In genomic region chr9:89475891-89476440, GRCh38 we compare ENCODE assay signal across 18 cellular contexts. TPM values are rescaled to one million over a fixed set of nuclear protein-coding genes. Genes with fewer than 3 reads are reported as not detected.
DNase-seq lines count a peak whose midpoint lies in the region; ATAC-seq and TF ChIP-seq lines count a peak whose summit lies in the region.
"Had no signal": no experiment of that assay in that cellular context is flagged by ENCODE, and none has a peak within 500 bp of the region (broad histone marks: within the 10 kb centered on the region; RNA-seq: fewer than 3 reads in every experiment).

No MANE protein-coding gene starts in this region.

- peak overlapping the region; percentile 7 for H3K27ac ChIP-seq in CD8-positive, alpha-beta memory T cell (ENCODE audit: low read depth, low read length)
- H3K27ac ChIP-seq: left ventricle myocardium inferior, tibial nerve had no signal

- POLR2A ChIA-PET in CD8-positive, alpha-beta memory T cell (lab: Charles Lee): no interaction called here

- peaks cover 5% of the 10 kb centered on the region for H3K9me3 ChIP-seq in CD8-positive, alpha-beta memory T cell (ENCODE audit: low read length)
- H3K9me3 ChIP-seq: left ventricle myocardium inferior had no signal

- H3K36me3 ChIP-seq in CD8-positive, alpha-beta memory T cell (ENCODE audit: insufficient read depth, low read length): peaks cover 17% of the 10 kb centered on the region
- H3K36me3 ChIP-seq: left ventricle myocardium inferior had no signal

- no peak for TF ChIP-seq CTCF in CD14-positive monocyte (IDR thresholded peaks at IDR 0.05)
- no peak for TF ChIP-seq CTCF in mesothelial cell of epicardium (IDR thresholded peaks at IDR 0.05; ENCODE audit: unreplicated experiment)

- H3K27me3 Mint-ChIP-seq in CD14-positive monocyte (ENCODE audit: low read depth in 3 of 3): peaks cover 0 to 3% (median 2%) of the 10 kb centered on the region in 3 donors
- H3K27me3 Mint-ChIP-seq in CD8-positive, alpha-beta memory T cell: no peaks in the 10 kb centered on the region
- H3K27me3 Mint-ChIP-seq in activated T-cell treated with anti-CD3 and anti-CD28 coated beads, Interleukin-2, amount 50 U/mL, for 4 hours (ENCODE audit: low read depth): no peaks in the 10 kb centered on the region
- H3K27me3 Mint-ChIP-seq in immature natural killer cell (ENCODE audit: low read depth in 3 of 3): no peaks in the 10 kb centered on the region
- H3K27me3 Mint-ChIP-seq in mesothelial cell of epicardium (ENCODE audit: low read depth): no peaks in the 10 kb centered on the region
- H3K27me3 Mint-ChIP-seq: B cell had no signal

- H3K4me1 Mint-ChIP-seq in CD14-positive monocyte: peaks cover 61% of the 10 kb centered on the region
- H3K4me1 Mint-ChIP-seq in CD8-positive, alpha-beta memory T cell: peaks cover 86 to 94% (median 89%) of the 10 kb centered on the region in 3 donors
- H3K4me1 Mint-ChIP-seq in activated T-cell treated with anti-CD3 and anti-CD28 coated beads, Interleukin-2, amount 50 U/mL, for 4 hours (ENCODE audit: low read depth): peaks cover 87% of the 10 kb centered on the region
- H3K4me1 Mint-ChIP-seq in immature natural killer cell: peaks cover 81 to 92% of the 10 kb centered on the region in 2 donors
- H3K4me1 Mint-ChIP-seq in mesothelial cell of epicardium: peaks cover 16% of the 10 kb centered on the region

- peaks cover 4 to 10% (median 8%) of the 10 kb centered on the region in 7 donors for H3K9me3 Mint-ChIP-seq in CD14-positive monocyte
- H3K9me3 Mint-ChIP-seq in CD8-positive, alpha-beta memory T cell: peaks cover 0 to 3% (median 0%) of the 10 kb centered on the region in 5 donors
- H3K9me3 Mint-ChIP-seq in activated T-cell treated with anti-CD3 and anti-CD28 coated beads, Interleukin-2, amount 50 U/mL, for 4 hours: peaks cover 4% of the 10 kb centered on the region
- H3K9me3 Mint-ChIP-seq in immature natural killer cell: no peaks in the 10 kb centered on the region
- H3K9me3 Mint-ChIP-seq in mesothelial cell of epicardium: no peaks in the 10 kb centered on the region

- H3K4me1 ChIP-seq in CD8-positive, alpha-beta memory T cell (ENCODE audit: insufficient read depth, low read length): peaks cover 85% of the 10 kb centered on the region

- H3K4me3 ChIP-seq in CD8-positive, alpha-beta memory T cell (ENCODE audit: low read length): peak overlapping the region; percentile 62
- H3K4me3 ChIP-seq: left ventricle myocardium inferior, tibial nerve had no signal

- H3K27ac Mint-ChIP-seq in CD14-positive monocyte (peak overlapping the region in 4 of 7 donors; percentile 18 to 68 (median 28)), immature natural killer cell (peak overlapping the region; percentile 41 to 89 (median 86)), mesothelial cell of epicardium (no peak overlapping the region)
- H3K27ac Mint-ChIP-seq in CD8-positive, alpha-beta memory T cell: peak overlapping the region; percentile 90 to 99 (median 96)
- H3K27ac Mint-ChIP-seq: B cell had no signal

- intact Hi-C loops in CD14-positive monocyte (cut with micrococcal nuclease): no loop called here

- CTCF ChIA-PET in CD8-positive, alpha-beta memory T cell (lab: Charles Lee): interaction anchor here (1.4 to 6.6 kb wide), 3 partner anchors 13 to 73 kb away, joined by 7 to 29 read pairs (median 8); no protein-coding TSS in a partner anchor

- H3K36me3 Mint-ChIP-seq in CD14-positive monocyte (peaks cover 65 to 77% of the 10 kb centered on the region in 2 donors), immature natural killer cell (peaks cover 15 to 36% (median 18%) of the 10 kb centered on the region in 3 donors), mesothelial cell of epicardium (peaks cover 10% of the 10 kb centered on the region)
- peaks cover 18 to 82% (median 34%) of the 10 kb centered on the region in 3 donors for H3K36me3 Mint-ChIP-seq in CD8-positive, alpha-beta memory T cell
- peaks cover 59% of the 10 kb centered on the region for H3K36me3 Mint-ChIP-seq in activated T-cell treated with anti-CD3 and anti-CD28 coated beads, Interleukin-2, amount 50 U/mL, for 4 hours (ENCODE audit: insufficient read depth)

- no peaks in the 10 kb centered on the region for H3K27me3 ChIP-seq in CD8-positive, alpha-beta memory T cell (ENCODE audit: insufficient read depth, low read length, poor library complexity, severe bottlenecking)
- H3K27me3 ChIP-seq: tibial nerve had no signal

- no peak overlapping the region for H3K4me3 Mint-ChIP-seq in CD14-positive monocyte
- H3K4me3 Mint-ChIP-seq in CD8-positive, alpha-beta memory T cell: peak overlapping the region; percentile 85 to 98 (median 95)
- peak overlapping the region; percentile 81 for H3K4me3 Mint-ChIP-seq in activated T-cell treated with anti-CD3 and anti-CD28 coated beads, Interleukin-2, amount 50 U/mL, for 4 hours
- H3K4me3 Mint-ChIP-seq in immature natural killer cell: peak overlapping the region in 3 of 5 donors; percentile 16 to 67 (median 64)
- H3K4me3 Mint-ChIP-seq in mesothelial cell of epicardium: no peak overlapping the region
- H3K4me3 Mint-ChIP-seq: brain had no signal

- DNase-seq in CD14-positive monocyte (ENCODE audit: low spot score) (no peak), immature natural killer cell (no peak), NCI-H1417 (lab: John Stamatoyannopoulos, UW) (no peak), mesothelial cell of epicardium (ENCODE audit: low spot score in 2 of 2, unreplicated experiment in 2 of 2) (no peak)
- peak in 1 of 5 donors; percentile 7 for DNase-seq in CD8-positive, alpha-beta memory T cell
- no peak for DNase-seq in activated T-cell treated with anti-CD3 and anti-CD28 coated beads, Interleukin-2, amount 50 U/mL, for 4 hours
- DNase-seq in NK-92 treated with Interleukin-12 subunit alpha and Interleukin-12 subunit beta, amount 100 ng/mL, for 24 hours (lab: John Stamatoyannopoulos, UW): no peak
- DNase-seq: activated CD4-positive, alpha-beta T cell treated with anti-CD3 and anti-CD28 coated beads for 48 hours; activated gamma-delta T cell treated with Interleukin-2 at 50 U/mL for 16 hours; dermis blood vessel endothelial cell; DMS53; left ventricle myocardium inferior; NCI-H187; SHP77 treated with DMSO at 0.1 percent for 48 hours had no signal

- ATAC-seq in activated T-cell treated with anti-CD3 and anti-CD28 coated beads, Interleukin-2, amount 50 U/mL, for 4 hours: no peak
- ATAC-seq in HG02884 (IDR thresholded peaks at IDR 0.05; ENCODE audit: unreplicated experiment): no peak

RNA-seq across cellular contexts. Expression of gene SEMA4D, which starts 21.9 kb away (rescaled TPM):
- 10 to 100 TPM; 28.2 to 28.6 TPM for polyA plus RNA-seq in CD14-positive monocyte
- 100 to 1,000 TPM; 238 to 243 TPM for total RNA-seq in CD8-positive, alpha-beta memory T cell
- 227 TPM for polyA plus RNA-seq in CD8-positive, alpha-beta memory T cell
- total RNA-seq in activated T-cell treated with anti-CD3 and anti-CD28 coated beads, Interleukin-2, amount 50 U/mL, for 4 hours: 100 to 1,000 TPM; 248 to 348 (median 344) TPM
- 10 to 100 TPM; 45.8 to 80.6 (median 47.0) TPM for polyA plus RNA-seq in immature natural killer cell
- 41.8 to 44.7 TPM (median 42.7 TPM) in 3 replicates for total RNA-seq in mesothelial cell of epicardium

Comparison
In these comparisons a context has a peak if more than half of its experiments do, and no peak if none do; other contexts are left out.
1. H3K4me3 Mint-ChIP-seq: peak in CD8-positive, alpha-beta memory T cell (7 of 7), activated T-cell treated with anti-CD3 and anti-CD28 coated beads, Interleukin-2, amount 50 U/mL, for 4 hours (single experiment) and immature natural killer cell (3 of 5); none in CD14-positive monocyte (0 of 2) and mesothelial cell of epicardium (single experiment).